Comparison of ENCODE assay signal across 11 cellular contexts in genomic region chr12:54080008-54080705, GRCh38. TPM values are rescaled to one million over a fixed set of nuclear protein-coding genes. Genes with fewer than 3 reads are reported as not detected.
A peak's percentile ranks its signal among the peaks of the same experiment; 100 is the strongest.
DNase-seq lines count a peak whose midpoint lies in the region; ATAC-seq and TF ChIP-seq lines count a peak whose summit lies in the region.
"Not testable (repeated sequence)": the region's sequence is repeated elsewhere in the genome, so short reads cannot be mapped to it uniquely, and the experiment has no call there.
"Had no signal": no experiment of that assay in that cellular context is flagged by ENCODE, and none has a peak within 500 bp of the region (broad histone marks: within the 10 kb centered on the region; RNA-seq: fewer than 3 reads in every experiment).

No MANE protein-coding gene starts in this region.

- TF ChIP-seq CTCF in sigmoid colon (IDR thresholded peaks at IDR 0.05); tibial nerve (IDR thresholded peaks at IDR 0.05): not testable (repeated sequence)

- not testable (repeated sequence) for DNase-seq in CD8-positive, alpha-beta memory T cell; T-helper 17 cell; activated naive CD8-positive, alpha-beta T cell treated with anti-CD3 and anti-CD28 coated beads, Interleukin-2, amount 50 U/mL, for 24 hours; naive thymus-derived CD4-positive, alpha-beta T cell; sigmoid colon; tibial nerve (ENCODE audit: low spot score in 2 of 2)
- DNase-seq in ecto neural progenitor cell (ENCODE audit: low spot score), result peak; percentile 63
- peak; percentile 38 for DNase-seq in glomerular visceral epithelial cell (ENCODE audit: extremely low spot score)

- not testable (repeated sequence) for H3K36me3 Mint-ChIP-seq in CD8-positive, alpha-beta memory T cell; T-helper 17 cell (ENCODE audit: low read depth); activated naive CD8-positive, alpha-beta T cell treated with anti-CD3 and anti-CD28 coated beads, Interleukin-2, amount 50 U/mL, for 24 hours (ENCODE audit: low read depth); naive thymus-derived CD4-positive, alpha-beta T cell

- CTCF ChIA-PET in CD8-positive, alpha-beta memory T cell (lab: Charles Lee); naive thymus-derived CD4-positive, alpha-beta T cell (lab: Charles Lee): not testable (repeated sequence)

- H3K4me1 ChIP-seq in CD8-positive, alpha-beta memory T cell (ENCODE audit: insufficient read depth, low read length), result peaks cover 11% of the 10 kb centered on the region
- H3K4me1 ChIP-seq in naive thymus-derived CD4-positive, alpha-beta T cell (ENCODE audit: control insufficient read depth in 2 of 2, insufficient read depth in 2 of 2, low read length in 2 of 2); tibial nerve: not testable (repeated sequence)
- peaks cover 0 to 21% (median 8%) of the 10 kb centered on the region in 4 donors for H3K4me1 ChIP-seq in sigmoid colon

- not testable (repeated sequence) for H3K9me3 Mint-ChIP-seq in CD8-positive, alpha-beta memory T cell; activated naive CD8-positive, alpha-beta T cell treated with anti-CD3 and anti-CD28 coated beads, Interleukin-2, amount 50 U/mL, for 24 hours; naive thymus-derived CD4-positive, alpha-beta T cell

- H3K9me3 ChIP-seq in CD8-positive, alpha-beta memory T cell (ENCODE audit: low read length); T-helper 17 cell (ENCODE audit: control insufficient read depth, low read length, poor library complexity, severe bottlenecking); naive thymus-derived CD4-positive, alpha-beta T cell (ENCODE audit: control insufficient read depth in 2 of 3, low read length in 3 of 3); sigmoid colon; tibial nerve: not testable (repeated sequence)

- H3K27me3 Mint-ChIP-seq in CD8-positive, alpha-beta memory T cell; activated naive CD8-positive, alpha-beta T cell treated with anti-CD3 and anti-CD28 coated beads, Interleukin-2, amount 50 U/mL, for 24 hours: not testable (repeated sequence)
- H3K27me3 Mint-ChIP-seq in T-helper 17 cell, result peaks cover 35% of the 10 kb centered on the region
- H3K27me3 Mint-ChIP-seq in naive thymus-derived CD4-positive, alpha-beta T cell, result peaks cover 0 to 26% (median 0%) of the 10 kb centered on the region in 5 donors

- POLR2A ChIA-PET in CD8-positive, alpha-beta memory T cell (lab: Charles Lee), result interaction anchor here (0.9 to 1.3 kb wide), 2 partner anchors 94 to 200 kb away, joined by 3 read pairs; partner anchors contain the start of gene CBX5
- POLR2A ChIA-PET in naive thymus-derived CD4-positive, alpha-beta T cell (lab: Charles Lee), result not testable (repeated sequence)

- WGBS in sigmoid colon, 2 donors, result 82% methylated on average over 18 of the region's 18 CpGs
- 44 to 46% methylated on average over 18 of the region's 18 CpGs for WGBS in tibial nerve, 2 donors

- not testable (repeated sequence) for TF ChIP-seq POLR2A in sigmoid colon (IDR thresholded peaks at IDR 0.05); tibial nerve (IDR thresholded peaks at IDR 0.05)

- not testable (repeated sequence) for H3K4me3 ChIP-seq in CD8-positive, alpha-beta memory T cell (ENCODE audit: low read length); naive thymus-derived CD4-positive, alpha-beta T cell (ENCODE audit: low read length)
- H3K4me3 ChIP-seq in sigmoid colon (peak overlapping the region in 2 of 4 donors; percentile 35 to 42), tibial nerve (peak overlapping the region; percentile 9 to 45 (median 30))

- peak overlapping the region in 5 of 7 donors; percentile 78 to 86 (median 82) for H3K4me3 Mint-ChIP-seq in CD8-positive, alpha-beta memory T cell
- H3K4me3 Mint-ChIP-seq in T-helper 17 cell; activated naive CD8-positive, alpha-beta T cell treated with anti-CD3 and anti-CD28 coated beads, Interleukin-2, amount 50 U/mL, for 24 hours: not testable (repeated sequence)
- peak overlapping the region in 7 of 10 donors; percentile 19 to 89 (median 84) for H3K4me3 Mint-ChIP-seq in naive thymus-derived CD4-positive, alpha-beta T cell

- not testable (repeated sequence) for TF ChIP-seq EP300 in sigmoid colon (IDR thresholded peaks at IDR 0.05); tibial nerve (IDR thresholded peaks at IDR 0.05)

- not testable (repeated sequence) for H3K27ac ChIP-seq in CD8-positive, alpha-beta memory T cell (ENCODE audit: low read depth, low read length); naive thymus-derived CD4-positive, alpha-beta T cell (ENCODE audit: low read depth, low read length)
- H3K27ac ChIP-seq in sigmoid colon (peak overlapping the region; percentile 72 to 90 (median 81)), tibial nerve (peak overlapping the region; percentile 19 to 95 (median 87))

- H3K27ac Mint-ChIP-seq in CD8-positive, alpha-beta memory T cell, result peak overlapping the region; percentile 89 to 98 (median 91)
- H3K27ac Mint-ChIP-seq in T-helper 17 cell, result peak overlapping the region; percentile 83
- peak overlapping the region; percentile 12 for H3K27ac Mint-ChIP-seq in activated naive CD8-positive, alpha-beta T cell treated with anti-CD3 and anti-CD28 coated beads, Interleukin-2, amount 50 U/mL, for 24 hours
- H3K27ac Mint-ChIP-seq in naive thymus-derived CD4-positive, alpha-beta T cell, result peak overlapping the region; percentile 20 to 98 (median 90)

- ATAC-seq in T-helper 17 cell; activated naive CD8-positive, alpha-beta T cell treated with anti-CD3 and anti-CD28 coated beads, Interleukin-2, amount 50 U/mL, for 24 hours; naive thymus-derived CD4-positive, alpha-beta T cell: not testable (repeated sequence)

- not testable (repeated sequence) for H3K36me3 ChIP-seq in CD8-positive, alpha-beta memory T cell (ENCODE audit: insufficient read depth, low read length); naive thymus-derived CD4-positive, alpha-beta T cell (ENCODE audit: control insufficient read depth in 2 of 3, insufficient read depth in 3 of 3, low read length in 3 of 3); sigmoid colon; tibial nerve

- intact Hi-C loops in naive thymus-derived CD4-positive, alpha-beta T cell (cut with micrococcal nuclease), result loop anchor here in 1 of 2 donors (2.0 kb wide), 1 partner anchor 109 kb away; the partner anchor contains the start of gene SMUG1
- intact Hi-C loops in sigmoid colon (cut with DNase I), result loop anchor here (5.0 kb wide), 1 partner anchor 47 kb away; no protein-coding TSS in a partner anchor

- peaks cover 33 to 42% (median 33%) of the 10 kb centered on the region in 3 donors for H3K4me1 Mint-ChIP-seq in CD8-positive, alpha-beta memory T cell
- peaks cover 18% of the 10 kb centered on the region for H3K4me1 Mint-ChIP-seq in T-helper 17 cell
- peaks cover 26% of the 10 kb centered on the region for H3K4me1 Mint-ChIP-seq in activated naive CD8-positive, alpha-beta T cell treated with anti-CD3 and anti-CD28 coated beads, Interleukin-2, amount 50 U/mL, for 24 hours
- H3K4me1 Mint-ChIP-seq in naive thymus-derived CD4-positive, alpha-beta T cell, result peaks cover 25 to 37% (median 31%) of the 10 kb centered on the region in 7 donors

- not testable (repeated sequence) for H3K27me3 ChIP-seq in CD8-positive, alpha-beta memory T cell (ENCODE audit: insufficient read depth, low read length, poor library complexity, severe bottlenecking); naive thymus-derived CD4-positive, alpha-beta T cell (ENCODE audit: control insufficient read depth in 2 of 2, insufficient read depth in 2 of 2, low read length in 2 of 2); sigmoid colon; tibial nerve

RNA-seq across cellular contexts. Expression of gene HOXC4, which starts 26.5 kb away (rescaled TPM):
- 1 to 10 TPM; 1.3 to 1.4 TPM for total RNA-seq in CD8-positive, alpha-beta memory T cell
- polyA plus RNA-seq in CD8-positive, alpha-beta memory T cell, result 0.37 TPM
- not detected for total RNA-seq in T-helper 17 cell
- total RNA-seq in naive thymus-derived CD4-positive, alpha-beta T cell, result under 1 TPM in 2 of 5 experiments, not detected in 3; 0.24 to 0.98 TPM
- not detected for polyA plus RNA-seq in naive thymus-derived CD4-positive, alpha-beta T cell
- total RNA-seq in sigmoid colon, result 1 to 10 TPM in 1 of 4 donors, under 1 TPM in 2, not detected in 1; 0.66 to 1.2 (median 0.71) TPM
- polyA plus RNA-seq in sigmoid colon, result under 1 TPM in 1 of 3 donors, not detected in 2; 0.38 TPM
- 1 to 10 TPM; 2.7 to 8.1 (median 4.1) TPM for total RNA-seq in tibial nerve
- total RNA-seq: H7, left ventricle myocardium inferior had no signal

RNA-seq across cellular contexts. Expression of gene HOXC5, which starts 47.3 kb away (rescaled TPM):
- not detected for total RNA-seq in CD8-positive, alpha-beta memory T cell
- polyA plus RNA-seq in CD8-positive, alpha-beta memory T cell, result not detected
- total RNA-seq in T-helper 17 cell, result not detected
- total RNA-seq in naive thymus-derived CD4-positive, alpha-beta T cell, result not detected
- polyA plus RNA-seq in naive thymus-derived CD4-positive, alpha-beta T cell, result not detected
- total RNA-seq in sigmoid colon, result 1 to 10 TPM in 1 of 4 donors, not detected in 3; 1.4 TPM
- under 1 TPM in 1 of 3 donors, not detected in 2; 0.03 TPM for polyA plus RNA-seq in sigmoid colon
- 1 to 10 TPM; 1.4 to 2.7 (median 1.7) TPM for total RNA-seq in tibial nerve
- total RNA-seq: H7, left ventricle myocardium inferior, upper lobe of right lung had no signal

RNA-seq across cellular contexts. Expression of gene HOXC6, which starts 51.9 kb away (rescaled TPM):
- not detected for total RNA-seq in CD8-positive, alpha-beta memory T cell
- not detected for polyA plus RNA-seq in CD8-positive, alpha-beta memory T cell
- total RNA-seq in T-helper 17 cell (not detected), sigmoid colon (not detected), tibial nerve (10 to 100 TPM in 1 of 4 donors, 1 to 10 TPM in 3; 3.6 to 17.3 (median 7.2) TPM)
- not detected for total RNA-seq in naive thymus-derived CD4-positive, alpha-beta T cell
- polyA plus RNA-seq in naive thymus-derived CD4-positive, alpha-beta T cell, result not detected
- polyA plus RNA-seq in sigmoid colon, result not detected
- total RNA-seq: H7, left ventricle myocardium inferior had no signal

Comparison
In these comparisons a context has a peak if more than half of its experiments do, and no peak if none do; other contexts are left out.
1. H3K27ac Mint-ChIP-seq: peak in every context shown above with its lines; median percentile 91 in CD8-positive, alpha-beta memory T cell; 90 in naive thymus-derived CD4-positive, alpha-beta T cell; 83 in T-helper 17 cell; 12 in activated naive CD8-positive, alpha-beta T cell treated with anti-CD3 and anti-CD28 coated beads, Interleukin-2, amount 50 U/mL, for 24 hours.